Comparison of ENCODE assay signal across 1 cellular context in the genomic region with DNA sequence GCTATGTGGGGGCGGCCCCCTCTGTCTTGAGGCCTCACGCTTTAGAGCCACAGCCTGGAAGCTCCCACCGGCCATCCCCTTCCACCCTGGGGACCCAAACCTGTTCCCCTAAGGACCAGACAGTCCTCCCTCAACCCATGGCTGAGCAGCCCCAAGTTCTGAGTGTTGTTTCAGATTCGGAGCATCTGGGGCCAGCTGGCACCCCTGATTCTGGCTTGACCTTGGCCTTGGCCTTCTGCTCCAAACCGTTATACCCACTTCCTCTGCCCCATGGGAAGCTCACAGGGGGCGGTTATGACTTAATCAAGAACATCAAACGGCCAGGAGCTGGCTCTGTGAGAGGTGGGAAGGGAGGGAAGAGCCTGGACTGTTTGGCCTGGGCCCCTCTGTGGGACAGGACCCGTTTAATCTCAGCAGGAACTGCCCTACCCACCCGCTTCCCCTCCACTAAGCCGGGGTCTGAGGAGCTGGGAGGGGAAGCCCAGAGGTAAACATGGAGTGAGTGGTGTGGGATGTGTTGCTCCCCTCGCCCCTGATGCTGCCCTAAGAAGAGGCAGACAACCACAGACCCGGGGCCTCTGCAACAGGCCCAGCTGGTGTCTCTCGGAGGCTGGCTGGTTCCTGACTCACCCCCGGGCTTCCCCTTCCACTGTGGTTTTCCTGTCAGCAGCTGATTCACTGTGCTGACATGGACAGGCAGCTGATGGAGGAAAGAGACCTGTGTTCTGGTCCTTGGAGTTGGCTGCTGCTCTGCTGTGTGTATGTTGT.
TF ChIP-seq lines count a peak whose summit lies in the region.

No MANE protein-coding gene starts in this region.

TF ChIP-seq in K562, 482 proteins besides CTCF, POLR2A, EP300 and RAD21 (continued from another document and continues in another):
- TF ChIP-seq, protein P1, sequence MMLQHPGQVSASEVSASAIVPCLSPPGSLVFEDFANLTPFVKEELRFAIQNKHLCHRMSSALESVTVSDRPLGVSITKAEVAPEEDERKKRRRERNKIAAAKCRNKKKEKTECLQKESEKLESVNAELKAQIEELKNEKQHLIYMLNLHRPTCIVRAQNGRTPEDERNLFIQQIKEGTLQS (IDR thresholded peaks at IDR 0.05) = peak; percentile 69
- TF ChIP-seq, protein P1 (CRISPR knock-in tag; conservative IDR thresholded peaks at IDR 0.05) = no peak
- TF ChIP-seq, protein P2, sequence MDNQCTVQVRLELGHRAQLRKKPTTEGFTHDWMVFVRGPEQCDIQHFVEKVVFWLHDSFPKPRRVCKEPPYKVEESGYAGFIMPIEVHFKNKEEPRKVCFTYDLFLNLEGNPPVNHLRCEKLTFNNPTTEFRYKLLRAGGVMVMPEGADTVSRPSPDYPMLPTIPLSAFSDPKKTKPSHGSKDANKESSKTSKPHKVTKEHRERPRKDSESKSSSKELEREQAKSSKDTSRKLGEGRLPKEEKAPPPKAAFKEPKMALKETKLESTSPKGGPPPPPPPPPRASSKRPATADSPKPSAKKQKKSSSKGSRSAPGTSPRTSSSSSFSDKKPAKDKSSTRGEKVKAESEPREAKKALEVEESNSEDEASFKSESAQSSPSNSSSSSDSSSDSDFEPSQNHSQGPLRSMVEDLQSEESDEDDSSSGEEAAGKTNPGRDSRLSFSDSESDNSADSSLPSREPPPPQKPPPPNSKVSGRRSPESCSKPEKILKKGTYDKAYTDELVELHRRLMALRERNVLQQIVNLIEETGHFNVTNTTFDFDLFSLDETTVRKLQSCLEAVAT (IDR thresholded peaks at IDR 0.05) = 0 out of 4 replicates have a peak, but pooled peaks of 1 of the 2 experiments have one; percentile 50
- TF ChIP-seq RBM25 (IDR thresholded peaks at IDR 0.05; ENCODE audit: low read depth, low read length, severe bottlenecking) = no peak
- TF ChIP-seq EGR1 (conservative IDR thresholded peaks at IDR 0.05) = 0 out of 2 replicates have a peak, but pooled peaks have one; percentile 11
- TF ChIP-seq, protein P3, sequence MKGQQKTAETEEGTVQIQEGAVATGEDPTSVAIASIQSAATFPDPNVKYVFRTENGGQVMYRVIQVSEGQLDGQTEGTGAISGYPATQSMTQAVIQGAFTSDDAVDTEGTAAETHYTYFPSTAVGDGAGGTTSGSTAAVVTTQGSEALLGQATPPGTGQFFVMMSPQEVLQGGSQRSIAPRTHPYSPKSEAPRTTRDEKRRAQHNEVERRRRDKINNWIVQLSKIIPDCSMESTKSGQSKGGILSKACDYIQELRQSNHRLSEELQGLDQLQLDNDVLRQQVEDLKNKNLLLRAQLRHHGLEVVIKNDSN (CRISPR knock-in tag; IDR thresholded peaks at IDR 0.05) = peak; percentile 15; the same call in 1 of the 2 replicates
- no peak for TF ChIP-seq ZNF644 (tag; IDR thresholded peaks at IDR 0.05; ENCODE audit: low read depth)
- no peak for TF ChIP-seq TSC22D4 (tag; IDR thresholded peaks at IDR 0.05)
- no peak for TF ChIP-seq ZNF274 (IDR thresholded peaks at IDR 0.05; ENCODE audit: borderline replicate concordance, low read depth, low read length)
- 0 out of 2 replicates have a peak, but pooled peaks have one; percentile 10 for TF ChIP-seq ETV1 (tag; conservative IDR thresholded peaks at IDR 0.05; ENCODE audit: low read depth)
- TF ChIP-seq TRIM28 (IDR thresholded peaks at IDR 0.05) = no peak
- TF ChIP-seq, protein P4, sequence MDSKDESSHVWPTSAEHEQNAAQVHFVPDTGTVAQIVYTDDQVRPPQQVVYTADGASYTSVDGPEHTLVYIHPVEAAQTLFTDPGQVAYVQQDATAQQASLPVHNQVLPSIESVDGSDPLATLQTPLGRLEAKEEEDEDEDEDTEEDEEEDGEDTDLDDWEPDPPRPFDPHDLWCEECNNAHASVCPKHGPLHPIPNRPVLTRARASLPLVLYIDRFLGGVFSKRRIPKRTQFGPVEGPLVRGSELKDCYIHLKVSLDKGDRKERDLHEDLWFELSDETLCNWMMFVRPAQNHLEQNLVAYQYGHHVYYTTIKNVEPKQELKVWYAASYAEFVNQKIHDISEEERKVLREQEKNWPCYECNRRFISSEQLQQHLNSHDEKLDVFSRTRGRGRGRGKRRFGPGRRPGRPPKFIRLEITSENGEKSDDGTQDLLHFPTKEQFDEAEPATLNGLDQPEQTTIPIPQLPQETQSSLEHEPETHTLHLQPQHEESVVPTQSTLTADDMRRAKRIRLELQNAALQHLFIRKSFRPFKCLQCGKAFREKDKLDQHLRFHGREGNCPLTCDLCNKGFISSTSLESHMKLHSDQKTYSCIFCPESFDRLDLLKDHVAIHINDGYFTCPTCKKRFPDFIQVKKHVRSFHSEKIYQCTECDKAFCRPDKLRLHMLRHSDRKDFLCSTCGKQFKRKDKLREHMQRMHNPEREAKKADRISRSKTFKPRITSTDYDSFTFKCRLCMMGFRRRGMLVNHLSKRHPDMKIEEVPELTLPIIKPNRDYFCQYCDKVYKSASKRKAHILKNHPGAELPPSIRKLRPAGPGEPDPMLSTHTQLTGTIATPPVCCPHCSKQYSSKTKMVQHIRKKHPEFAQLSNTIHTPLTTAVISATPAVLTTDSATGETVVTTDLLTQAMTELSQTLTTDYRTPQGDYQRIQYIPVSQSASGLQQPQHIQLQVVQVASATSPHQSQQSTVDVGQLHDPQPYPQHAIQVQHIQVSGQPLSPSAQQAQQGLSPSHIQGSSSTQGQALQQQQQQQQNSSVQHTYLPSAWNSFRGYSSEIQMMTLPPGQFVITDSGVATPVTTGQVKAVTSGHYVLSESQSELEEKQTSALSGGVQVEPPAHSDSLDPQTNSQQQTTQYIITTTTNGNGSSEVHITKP (IDR thresholded peaks at IDR 0.05; ENCODE audit: partially characterized antibody) = no peak
- TF ChIP-seq CEBPB (tag; IDR thresholded peaks at IDR 0.05) = no peak
- TF ChIP-seq ASH1L (IDR thresholded peaks at IDR 0.05; ENCODE audit: borderline replicate concordance, low read depth, partially characterized antibody) = no peak
- TF ChIP-seq ETS2 (tag; IDR thresholded peaks at IDR 0.05; ENCODE audit: borderline replicate concordance, poor library complexity, severe bottlenecking) = no peak
- TF ChIP-seq TFAM (CRISPR knock-in tag; conservative IDR thresholded peaks at IDR 0.05) = no peak
- TF ChIP-seq, protein P5, sequence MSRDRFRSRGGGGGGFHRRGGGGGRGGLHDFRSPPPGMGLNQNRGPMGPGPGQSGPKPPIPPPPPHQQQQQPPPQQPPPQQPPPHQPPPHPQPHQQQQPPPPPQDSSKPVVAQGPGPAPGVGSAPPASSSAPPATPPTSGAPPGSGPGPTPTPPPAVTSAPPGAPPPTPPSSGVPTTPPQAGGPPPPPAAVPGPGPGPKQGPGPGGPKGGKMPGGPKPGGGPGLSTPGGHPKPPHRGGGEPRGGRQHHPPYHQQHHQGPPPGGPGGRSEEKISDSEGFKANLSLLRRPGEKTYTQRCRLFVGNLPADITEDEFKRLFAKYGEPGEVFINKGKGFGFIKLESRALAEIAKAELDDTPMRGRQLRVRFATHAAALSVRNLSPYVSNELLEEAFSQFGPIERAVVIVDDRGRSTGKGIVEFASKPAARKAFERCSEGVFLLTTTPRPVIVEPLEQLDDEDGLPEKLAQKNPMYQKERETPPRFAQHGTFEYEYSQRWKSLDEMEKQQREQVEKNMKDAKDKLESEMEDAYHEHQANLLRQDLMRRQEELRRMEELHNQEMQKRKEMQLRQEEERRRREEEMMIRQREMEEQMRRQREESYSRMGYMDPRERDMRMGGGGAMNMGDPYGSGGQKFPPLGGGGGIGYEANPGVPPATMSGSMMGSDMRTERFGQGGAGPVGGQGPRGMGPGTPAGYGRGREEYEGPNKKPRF (IDR thresholded peaks at IDR 0.05; ENCODE audit: low read depth, low read length) = no peak
- TF ChIP-seq STAT5A (IDR thresholded peaks at IDR 0.05; ENCODE audit: borderline replicate concordance, low read length) = no peak
- TF ChIP-seq, protein P6, sequence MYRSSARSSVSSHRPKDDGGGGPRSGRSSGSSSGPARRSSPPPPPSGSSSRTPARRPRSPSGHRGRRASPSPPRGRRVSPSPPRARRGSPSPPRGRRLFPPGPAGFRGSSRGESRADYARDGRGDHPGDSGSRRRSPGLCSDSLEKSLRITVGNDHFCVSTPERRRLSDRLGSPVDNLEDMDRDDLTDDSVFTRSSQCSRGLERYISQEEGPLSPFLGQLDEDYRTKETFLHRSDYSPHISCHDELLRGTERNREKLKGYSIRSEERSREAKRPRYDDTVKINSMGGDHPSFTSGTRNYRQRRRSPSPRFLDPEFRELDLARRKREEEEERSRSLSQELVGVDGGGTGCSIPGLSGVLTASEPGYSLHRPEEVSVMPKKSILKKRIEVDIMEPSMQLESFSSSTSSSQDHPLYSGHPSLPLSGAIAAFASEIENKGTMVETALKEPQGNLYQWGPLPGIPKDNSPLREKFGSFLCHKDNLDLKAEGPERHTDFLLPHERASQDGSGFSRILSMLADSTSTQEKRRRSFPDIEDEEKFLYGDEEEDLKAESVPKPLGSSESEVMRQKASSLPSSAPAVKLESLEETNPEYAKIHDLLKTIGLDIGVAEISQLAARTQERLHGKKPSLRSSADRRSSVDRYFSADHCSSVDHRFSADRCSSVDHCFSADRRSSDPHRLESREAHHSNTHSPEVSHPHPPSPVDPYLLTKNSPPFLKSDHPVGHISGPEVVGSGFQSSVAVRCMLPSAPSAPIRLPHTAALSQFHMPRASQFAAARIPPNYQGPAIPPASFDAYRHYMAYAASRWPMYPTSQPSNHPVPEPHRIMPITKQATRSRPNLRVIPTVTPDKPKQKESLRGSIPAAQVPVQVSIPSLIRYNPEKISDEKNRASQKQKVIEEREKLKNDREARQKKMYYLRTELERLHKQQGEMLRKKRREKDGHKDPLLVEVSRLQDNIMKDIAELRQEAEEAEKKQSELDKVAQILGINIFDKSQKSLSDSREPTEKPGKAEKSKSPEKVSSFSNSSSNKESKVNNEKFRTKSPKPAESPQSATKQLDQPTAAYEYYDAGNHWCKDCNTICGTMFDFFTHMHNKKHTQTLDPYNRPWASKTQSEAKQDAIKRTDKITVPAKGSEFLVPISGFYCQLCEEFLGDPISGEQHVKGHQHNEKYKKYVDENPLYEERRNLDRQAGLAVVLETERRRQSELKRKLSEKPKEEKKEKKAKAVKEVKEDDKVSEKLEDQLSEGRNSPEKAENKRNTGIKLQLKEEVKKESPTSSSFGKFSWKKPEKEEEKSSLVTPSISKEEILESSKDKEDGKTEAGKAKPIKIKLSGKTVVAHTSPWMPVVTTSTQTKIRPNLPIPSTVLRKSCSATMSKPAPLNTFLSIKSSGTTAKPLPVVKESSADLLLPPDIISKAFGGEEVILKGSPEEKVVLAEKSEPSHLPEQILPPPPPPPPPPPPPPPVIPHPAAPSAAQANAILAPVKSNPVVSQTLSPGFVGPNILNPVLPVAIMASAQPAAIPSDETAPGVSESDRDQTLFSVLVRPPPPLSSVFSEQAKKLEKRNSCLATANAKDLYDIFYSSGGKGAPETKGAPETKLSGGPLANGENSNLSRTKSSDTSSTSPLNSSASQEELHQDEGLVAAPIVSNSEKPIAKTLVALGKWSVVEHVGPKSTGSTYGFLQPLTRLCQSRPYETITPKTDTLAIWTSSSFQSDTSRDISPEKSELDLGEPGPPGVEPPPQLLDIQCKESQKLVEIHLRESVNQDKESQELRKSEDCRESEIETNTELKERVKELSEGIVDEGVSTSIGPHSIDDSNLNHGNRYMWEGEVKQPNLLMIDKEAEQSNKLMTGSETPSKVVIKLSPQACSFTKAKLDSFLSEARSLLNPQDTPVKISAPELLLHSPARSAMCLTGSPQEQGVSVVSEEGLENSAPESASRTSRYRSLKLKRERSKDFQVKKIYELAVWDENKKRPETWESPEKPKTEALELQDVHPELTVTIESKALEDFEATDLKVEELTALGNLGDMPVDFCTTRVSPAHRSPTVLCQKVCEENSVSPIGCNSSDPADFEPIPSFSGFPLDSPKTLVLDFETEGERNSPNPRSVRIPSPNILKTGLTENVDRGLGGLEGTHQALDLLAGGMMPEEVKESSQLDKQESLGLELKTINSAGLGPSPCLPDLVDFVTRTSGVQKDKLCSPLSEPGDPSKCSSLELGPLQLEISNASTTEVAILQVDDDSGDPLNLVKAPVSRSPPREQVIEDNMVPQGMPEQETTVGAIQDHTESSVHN (IDR thresholded peaks at IDR 0.05; ENCODE audit: borderline replicate concordance in 1 of 2, low read depth in 1 of 2) = peak in 1 of 2 experiments; percentile 91; a peak in 2 of 4 replicates
- peak; percentile 26; the same call in 1 of the 2 replicates for TF ChIP-seq CREM (IDR thresholded peaks at IDR 0.05; ENCODE audit: low read depth)
- TF ChIP-seq ZNF695 (CRISPR knock-in tag; IDR thresholded peaks at IDR 0.05) = no peak
- no peak for TF ChIP-seq KAT2B (IDR thresholded peaks at IDR 0.05; ENCODE audit: low read depth, low read length)
- TF ChIP-seq SMAD4 (CRISPR knock-in tag; conservative IDR thresholded peaks at IDR 0.05) = peak; percentile 54; the same call in 1 of the 2 replicates
- TF ChIP-seq HMG20A (CRISPR knock-in tag; conservative IDR thresholded peaks at IDR 0.05) = no peak
- TF ChIP-seq ELF4 (CRISPR knock-in tag; IDR thresholded peaks at IDR 0.05) = no peak
- TF ChIP-seq FOXK2 (conservative IDR thresholded peaks at IDR 0.05 in 1 of 2, IDR thresholded peaks at IDR 0.05 in 1 of 2; ENCODE audit: low read depth in 2 of 2) = peak in 1 of 2 experiments; percentile 48; a peak in 1 of 4 replicates
- TF ChIP-seq, protein P7, sequence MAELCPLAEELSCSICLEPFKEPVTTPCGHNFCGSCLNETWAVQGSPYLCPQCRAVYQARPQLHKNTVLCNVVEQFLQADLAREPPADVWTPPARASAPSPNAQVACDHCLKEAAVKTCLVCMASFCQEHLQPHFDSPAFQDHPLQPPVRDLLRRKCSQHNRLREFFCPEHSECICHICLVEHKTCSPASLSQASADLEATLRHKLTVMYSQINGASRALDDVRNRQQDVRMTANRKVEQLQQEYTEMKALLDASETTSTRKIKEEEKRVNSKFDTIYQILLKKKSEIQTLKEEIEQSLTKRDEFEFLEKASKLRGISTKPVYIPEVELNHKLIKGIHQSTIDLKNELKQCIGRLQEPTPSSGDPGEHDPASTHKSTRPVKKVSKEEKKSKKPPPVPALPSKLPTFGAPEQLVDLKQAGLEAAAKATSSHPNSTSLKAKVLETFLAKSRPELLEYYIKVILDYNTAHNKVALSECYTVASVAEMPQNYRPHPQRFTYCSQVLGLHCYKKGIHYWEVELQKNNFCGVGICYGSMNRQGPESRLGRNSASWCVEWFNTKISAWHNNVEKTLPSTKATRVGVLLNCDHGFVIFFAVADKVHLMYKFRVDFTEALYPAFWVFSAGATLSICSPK (IDR thresholded peaks at IDR 0.05; ENCODE audit: borderline replicate concordance) = no peak
